Comparison of ENCODE assay signal across 8 cellular contexts in the genomic region with DNA sequence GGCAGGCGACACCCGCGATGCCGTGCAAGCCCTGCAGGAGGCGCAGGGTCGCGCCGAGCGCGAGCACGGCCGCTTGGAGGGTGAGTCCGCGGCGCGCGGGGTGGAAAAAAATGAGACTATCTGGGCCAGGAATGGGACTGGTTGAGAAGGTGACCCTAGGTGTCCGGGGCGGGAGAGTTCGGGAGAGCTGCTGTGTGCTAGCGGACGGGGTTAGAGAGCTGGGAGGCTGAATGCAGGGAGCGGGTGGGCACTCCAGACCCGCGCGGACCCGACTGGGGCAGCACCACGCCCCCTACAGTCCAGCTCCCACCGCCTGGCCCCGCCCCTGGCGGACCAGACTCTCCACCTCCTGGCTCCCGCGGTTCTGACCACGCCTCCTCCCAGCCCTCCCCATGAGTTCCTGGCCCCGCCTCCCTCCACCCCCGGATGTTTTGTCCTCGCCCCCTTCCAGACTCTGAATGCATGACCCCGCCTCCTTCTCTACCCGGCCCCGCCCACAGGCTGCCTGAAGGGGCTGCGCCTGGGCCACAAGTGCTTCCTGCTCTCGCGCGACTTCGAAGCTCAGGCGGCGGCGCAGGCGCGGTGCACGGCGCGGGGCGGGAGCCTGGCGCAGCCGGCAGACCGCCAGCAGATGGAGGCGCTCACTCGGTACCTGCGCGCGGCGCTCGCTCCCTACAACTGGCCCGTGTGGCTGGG. TPM values are rescaled to one million over a fixed set of nuclear protein-coding genes. Genes with fewer than 3 reads are reported as not detected.
DNase-seq lines count a peak whose midpoint lies in the region; ATAC-seq and TF ChIP-seq lines count a peak whose summit lies in the region.

No MANE protein-coding gene starts in this region.

- peak overlapping the region in 1 of 2 donors; percentile 47 for H3K4me3 ChIP-seq in CD4-positive, alpha-beta memory T cell (ENCODE audit: low read length in 2 of 2)

- TF ChIP-seq CTCF in RWPE1 (conservative IDR thresholded peaks at IDR 0.05; ENCODE audit: low read depth): peak; percentile 91
- TF ChIP-seq CTCF in nephron progenitor cell (IDR thresholded peaks at IDR 0.05): peak; percentile 74

- no peak overlapping the region for H3K27ac Mint-ChIP-seq in CD4-positive, alpha-beta memory T cell
- H3K27ac Mint-ChIP-seq in nephron progenitor cell: peak overlapping the region; percentile 75

- H3K27ac ChIP-seq in CD4-positive, alpha-beta memory T cell (ENCODE audit: low read depth, low read length): no peak overlapping the region
- H3K27ac ChIP-seq in RWPE1: peak overlapping the region; percentile 85

- peaks cover 0 to 12% (median 2%) of the 10 kb centered on the region in 8 donors for H3K9me3 Mint-ChIP-seq in CD4-positive, alpha-beta memory T cell
- H3K9me3 Mint-ChIP-seq in nephron progenitor cell: no peaks in the 10 kb centered on the region

- POLR2A ChIA-PET in CD4-positive, alpha-beta memory T cell (lab: Charles Lee; ENCODE audit: partially characterized antibody): interaction anchor here (0.9 kb wide), 1 partner anchor 368 kb away, joined by 3 read pairs; no protein-coding TSS in a partner anchor
- POLR2A ChIA-PET in RWPE1 (lab: Yijun Ruan, JAX; ENCODE audit: low non-redundant PET): no interaction called here

- intact Hi-C loops in CD4-positive, alpha-beta memory T cell (cut with micrococcal nuclease): no loop called here

- peak; percentile 76 to 91 (median 85) for DNase-seq in CD4-positive, alpha-beta memory T cell
- DNase-seq in HuH-7 (ENCODE audit: low spot score): peak; percentile 82
- peak; percentile 100 for DNase-seq in RWPE1 (ENCODE audit: low spot score)
- peak; percentile 93 for DNase-seq in activated effector memory CD4-positive, alpha-beta T cell treated with anti-CD3 and anti-CD28 coated beads, Interleukin-2, amount 50 U/mL, for 16 hours
- DNase-seq in fibroblast of the conjunctiva (ENCODE audit: low read depth): peak; percentile 99
- DNase-seq in nephron progenitor cell: peak; percentile 100
- DNase-seq in stimulated activated naive CD8-positive, alpha-beta T cell treated with anti-CD3 and anti-CD28 coated beads, Interleukin-15, Interleukin-2, amounts not matched to agents 100 U/mL and 50 U/mL, for 24 hours: peak; percentile 99

- CTCF ChIA-PET in CD4-positive, alpha-beta memory T cell (lab: Charles Lee; ENCODE audit: partially characterized antibody): interaction anchor here (1.0 kb wide), 2 partner anchors 14 to 367 kb away, joined by 4 read pairs; no protein-coding TSS in a partner anchor
- CTCF ChIA-PET in RWPE1 (lab: Yijun Ruan, JAX): interaction anchor here (0.6 to 1.6 kb wide), 19 partner anchors 10 to 433 kb away, joined by 3 to 9 read pairs (median 3); a partner anchor contains a TSS

- peak; percentile 75 for ATAC-seq in GM21360 (IDR thresholded peaks at IDR 0.05; ENCODE audit: unreplicated experiment)
- peak; percentile 78 for ATAC-seq in stimulated activated naive CD8-positive, alpha-beta T cell treated with anti-CD3 and anti-CD28 coated beads, Interleukin-15, Interleukin-2, amounts not matched to agents 100 U/mL and 50 U/mL, for 24 hours

- peaks cover 11% of the 10 kb centered on the region for H3K4me1 ChIP-seq in CD4-positive, alpha-beta memory T cell (ENCODE audit: insufficient read depth, low read length)

- peaks cover 42 to 53% of the 10 kb centered on the region in 2 donors for H3K27me3 Mint-ChIP-seq in CD4-positive, alpha-beta memory T cell
- peaks cover 4% of the 10 kb centered on the region for H3K27me3 Mint-ChIP-seq in nephron progenitor cell (ENCODE audit: low read depth, poor library complexity)

- H3K36me3 Mint-ChIP-seq in CD4-positive, alpha-beta memory T cell: peaks cover 3% of the 10 kb centered on the region in 2 donors
- no peaks in the 10 kb centered on the region for H3K36me3 Mint-ChIP-seq in nephron progenitor cell (ENCODE audit: low read depth)

- H3K4me3 Mint-ChIP-seq in CD4-positive, alpha-beta memory T cell: peak overlapping the region; percentile 52 to 86 (median 72)
- H3K4me3 Mint-ChIP-seq in nephron progenitor cell: peak overlapping the region; percentile 95

- peaks cover 6 to 40% (median 18%) of the 10 kb centered on the region in 4 donors for H3K4me1 Mint-ChIP-seq in CD4-positive, alpha-beta memory T cell
- H3K4me1 Mint-ChIP-seq in nephron progenitor cell: peaks cover 72% of the 10 kb centered on the region

- H3K9me3 ChIP-seq in CD4-positive, alpha-beta memory T cell (ENCODE audit: control insufficient read depth in 1 of 2, low read length in 2 of 2): no peaks in the 10 kb centered on the region

- peaks cover 9% of the 10 kb centered on the region for H3K27me3 ChIP-seq in CD4-positive, alpha-beta memory T cell (ENCODE audit: insufficient read depth, low read length)

- no peaks in the 10 kb centered on the region for H3K36me3 ChIP-seq in CD4-positive, alpha-beta memory T cell (ENCODE audit: insufficient read depth, low read length)

RNA-seq across cellular contexts. Expression of a gene that starts 1.5 kb away (rescaled TPM):
- 1 to 10 TPM in 1 of 2 experiments, under 1 TPM in 1; 0.78 to 1.2 TPM for total RNA-seq in CD4-positive, alpha-beta memory T cell
- polyA plus RNA-seq in CD4-positive, alpha-beta memory T cell: under 1 TPM; 0.47 to 0.57 TPM

RNA-seq across cellular contexts. Expression of a gene that starts 5.1 kb away (rescaled TPM):
- not detected for total RNA-seq in CD4-positive, alpha-beta memory T cell
- polyA plus RNA-seq in CD4-positive, alpha-beta memory T cell: not detected

RNA-seq across cellular contexts. Expression of a gene that starts 45.6 kb away (rescaled TPM):
- total RNA-seq in CD4-positive, alpha-beta memory T cell: not detected
- not detected for polyA plus RNA-seq in CD4-positive, alpha-beta memory T cell
